8 cellular contexts compared by ENCODE assay signal in the genomic region with DNA sequence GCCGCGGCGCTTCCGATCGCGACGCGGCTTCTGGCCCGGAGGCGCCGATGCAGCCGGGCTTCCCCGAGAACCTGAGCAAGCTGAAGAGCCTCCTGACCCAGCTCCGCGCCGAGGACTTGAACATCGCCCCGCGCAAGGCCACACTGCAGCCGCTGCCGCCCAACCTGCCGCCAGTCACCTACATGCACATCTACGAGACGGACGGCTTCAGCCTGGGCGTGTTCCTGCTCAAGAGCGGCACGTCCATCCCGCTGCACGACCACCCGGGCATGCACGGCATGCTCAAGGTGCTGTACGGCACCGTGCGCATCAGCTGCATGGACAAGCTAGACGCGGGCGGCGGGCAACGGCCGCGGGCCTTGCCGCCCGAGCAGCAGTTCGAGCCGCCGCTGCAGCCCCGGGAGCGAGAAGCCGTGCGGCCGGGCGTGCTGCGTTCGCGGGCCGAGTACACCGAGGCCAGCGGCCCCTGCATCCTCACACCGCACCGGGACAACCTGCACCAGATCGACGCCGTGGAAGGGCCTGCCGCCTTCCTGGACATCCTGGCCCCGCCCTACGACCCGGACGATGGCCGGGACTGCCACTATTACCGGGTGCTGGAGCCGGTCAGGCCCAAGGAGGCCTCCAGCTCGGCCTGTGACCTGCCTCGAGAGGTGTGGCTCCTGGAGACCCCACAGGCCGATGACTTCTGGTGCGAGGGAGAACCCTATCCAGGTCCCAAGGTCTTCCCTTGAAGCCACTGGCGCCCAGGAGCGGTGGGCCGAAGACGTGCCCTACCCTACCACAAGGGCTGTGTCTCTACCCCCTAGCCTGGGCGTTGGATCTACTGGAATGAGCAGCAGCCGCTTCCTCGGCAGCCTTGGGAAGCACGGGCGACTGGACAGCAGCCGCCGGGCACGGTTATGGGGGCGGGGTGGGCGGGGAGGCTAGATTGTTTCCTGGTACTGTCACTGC. TPM values are rescaled to one million over a fixed set of nuclear protein-coding genes. Genes with fewer than 3 reads are reported as not detected.
DNase-seq lines count a peak whose midpoint lies in the region; ATAC-seq and TF ChIP-seq lines count a peak whose summit lies in the region.

No MANE protein-coding gene starts in this region.

- H3K27me3 ChIP-seq in ectodermal cell (ENCODE audit: control insufficient read depth, insufficient read depth, low read length, poor library complexity, severe bottlenecking) (no peaks in the 10 kb centered on the region), mesendoderm (ENCODE audit: insufficient read depth, low read length, poor library complexity) (no peaks in the 10 kb centered on the region), thoracic aorta (replicated peaks; ENCODE audit: insufficient read depth) (no peaks in the 10 kb centered on the region)

- peak overlapping the region; percentile 80 to 99 (median 87) for H3K27ac Mint-ChIP-seq in CD14-positive monocyte

- peaks cover 2% of the 10 kb centered on the region in 3 donors for H3K27me3 Mint-ChIP-seq in CD14-positive monocyte (ENCODE audit: low read depth in 3 of 3)

- TF ChIP-seq CTCF in CD14-positive monocyte (IDR thresholded peaks at IDR 0.05) (no peak), VCaP (conservative IDR thresholded peaks at IDR 0.05) (no peak), thoracic aorta (IDR thresholded peaks at IDR 0.05) (no peak)

- H3K9me3 ChIP-seq in ectodermal cell (ENCODE audit: control insufficient read depth, low read length) = no peaks in the 10 kb centered on the region
- H3K9me3 ChIP-seq in thoracic aorta = no peaks in the 10 kb centered on the region

- peak overlapping the region; percentile 92 for H3K4me3 ChIP-seq in ectodermal cell (ENCODE audit: insufficient read depth, low read depth, low read length)
- peak overlapping the region; percentile 94 for H3K4me3 ChIP-seq in mesendoderm (ENCODE audit: low read length)
- peak overlapping the region; percentile 81 for H3K4me3 ChIP-seq in thoracic aorta

- H3K9me3 Mint-ChIP-seq in CD14-positive monocyte = peaks cover 0 to 5% (median 0%) of the 10 kb centered on the region in 7 donors

- peaks cover 5% of the 10 kb centered on the region for H3K79me1 ChIP-seq in mesendoderm (ENCODE audit: low read length)

- H2BK15ac ChIP-seq in mesendoderm (replicated peaks; ENCODE audit: low read depth) = no peak overlapping the region

- H3K79me2 ChIP-seq in mesendoderm (ENCODE audit: control insufficient read depth, insufficient read depth, low read length) = peaks cover 17% of the 10 kb centered on the region

- intact Hi-C loops in CD14-positive monocyte (cut with micrococcal nuclease) = no loop called here

- H2BK120ac ChIP-seq in mesendoderm (ENCODE audit: low read depth, low read length) = no peak overlapping the region

- ATAC-seq in GM19351 (IDR thresholded peaks at IDR 0.05; ENCODE audit: unreplicated experiment) = peak; percentile 8
- ATAC-seq in HG03457 (IDR thresholded peaks at IDR 0.05; ENCODE audit: unreplicated experiment) = peak; percentile 5
- ATAC-seq in thoracic aorta (ENCODE audit: insufficient number of reproducible peaks, low FRiP score, low read depth) = no peak

- H3K56ac ChIP-seq in mesendoderm (ENCODE audit: low read length) = peak overlapping the region; percentile 100

- peak overlapping the region; percentile 96 for H3K9ac ChIP-seq in mesendoderm (ENCODE audit: low read length)

- no peak overlapping the region for H2BK5ac ChIP-seq in mesendoderm (ENCODE audit: low read length)

- H3K4me1 Mint-ChIP-seq in CD14-positive monocyte = peaks cover 36% of the 10 kb centered on the region

- H3K36me3 Mint-ChIP-seq in CD14-positive monocyte = peaks cover 24 to 26% of the 10 kb centered on the region in 2 donors

- DNase-seq in CD14-positive monocyte (ENCODE audit: low spot score) (no peak), mesendoderm (peak; percentile 77), thoracic aorta (ENCODE audit: low spot score) (no peak), GOT3 (lab: John Stamatoyannopoulos, UW) (no peak)

- peak overlapping the region; percentile 85 for H3K4me2 ChIP-seq in mesendoderm (ENCODE audit: low read length)

- H3K23ac ChIP-seq in mesendoderm (ENCODE audit: low read length) = peak overlapping the region; percentile 85

- H3K36me3 ChIP-seq in ectodermal cell (ENCODE audit: control insufficient read depth, insufficient read depth, low read length) (no peaks in the 10 kb centered on the region), mesendoderm (ENCODE audit: control insufficient read depth, insufficient read depth, low read length) (no peaks in the 10 kb centered on the region), thoracic aorta (no peaks in the 10 kb centered on the region)

- H4K5ac ChIP-seq in mesendoderm (ENCODE audit: low read length) = no peak overlapping the region

- peak overlapping the region; percentile 93 for H3K27ac ChIP-seq in VCaP
- H3K27ac ChIP-seq in ectodermal cell (ENCODE audit: insufficient read depth, low read depth, low read length, poor library complexity, severe bottlenecking) = peak overlapping the region; percentile 53
- H3K27ac ChIP-seq in mesendoderm (ENCODE audit: low read depth, low read length) = peak overlapping the region; percentile 66
- H3K27ac ChIP-seq in thoracic aorta = peak overlapping the region; percentile 92 to 93

- WGBS in ectodermal cell, 2 experiments = 0% methylated on average over 90 of the region's 90 CpGs
- WGBS in mesendoderm (ENCODE audit: extremely low coverage, insufficient coverage, low lambda C conversion rate) = no CpG with 5 or more reads among the region's 90 CpGs

- H4K8ac ChIP-seq in mesendoderm (ENCODE audit: low read depth, low read length) = no peak overlapping the region

- peak overlapping the region; percentile 58 for H3K4ac ChIP-seq in mesendoderm (ENCODE audit: low read depth, low read length)

- peaks cover 20% of the 10 kb centered on the region for H3K4me1 ChIP-seq in ectodermal cell (ENCODE audit: control insufficient read depth, insufficient read depth, low read length)
- H3K4me1 ChIP-seq in mesendoderm (ENCODE audit: control insufficient read depth, low read depth, low read length) = no peaks in the 10 kb centered on the region
- H3K4me1 ChIP-seq in thoracic aorta (ENCODE audit: control insufficient read depth in 1 of 2, low read depth in 2 of 2) = peaks cover 13 to 15% of the 10 kb centered on the region in 2 donors

- H2AK5ac ChIP-seq in mesendoderm (ENCODE audit: low read length) = no peak overlapping the region

- peak overlapping the region; percentile 78 for H3K18ac ChIP-seq in mesendoderm (ENCODE audit: low read length)

- H3K4me3 Mint-ChIP-seq in CD14-positive monocyte = peak overlapping the region; percentile 93 to 94

RNA-seq across cellular contexts. Expression of gene ADO, which starts 0.9 kb away (rescaled TPM):
- polyA plus RNA-seq in CD14-positive monocyte = 1 to 10 TPM; 6.2 to 7.0 TPM
- 29.5 TPM for polyA plus RNA-seq in ectodermal cell (2013, experiment 1 of 4)
- polyA plus RNA-seq in ectodermal cell (2013, experiment 2 of 4) = 28.6 TPM
- polyA plus RNA-seq in ectodermal cell (2013, experiment 3 of 4) = 23.2 TPM
- 27.9 TPM for polyA plus RNA-seq in ectodermal cell (2013, experiment 4 of 4)
- polyA plus RNA-seq in mesendoderm (2013, experiment 1 of 2) = 22.4 TPM
- 22.3 TPM for polyA plus RNA-seq in mesendoderm (2013, experiment 2 of 2)
- total RNA-seq in thoracic aorta = 10 to 100 TPM; 15.8 to 22.8 TPM

RNA-seq across cellular contexts. Expression of gene EGR2, which starts 10.8 kb away (rescaled TPM):
- polyA plus RNA-seq in CD14-positive monocyte = 10 to 100 TPM; 10.3 to 54.9 TPM
- polyA plus RNA-seq in ectodermal cell (2013, experiment 1 of 4) = 11.0 TPM
- polyA plus RNA-seq in ectodermal cell (2013, experiment 2 of 4) = 10.5 TPM
- 8.9 TPM for polyA plus RNA-seq in ectodermal cell (2013, experiment 3 of 4)
- 8.8 TPM for polyA plus RNA-seq in ectodermal cell (2013, experiment 4 of 4)
- 0.45 TPM for polyA plus RNA-seq in mesendoderm (2013, experiment 1 of 2)
- 0.55 TPM for polyA plus RNA-seq in mesendoderm (2013, experiment 2 of 2)
- 1 to 10 TPM in 1 of 2 donors, under 1 TPM in 1; 0.95 to 3.3 TPM for total RNA-seq in thoracic aorta
